ENCODE assay signal across 24 cellular contexts in genomic region chr5:172575416-172575815, GRCh38.
"Had no signal": no experiment of that assay in that cellular context is flagged by ENCODE, and none has a peak within 500 bp of the region (broad histone marks: within the 10 kb centered on the region; RNA-seq: fewer than 3 reads in every experiment).

No MANE protein-coding gene starts in this region.

- H3K27me3 ChIP-seq: body of pancreas, colonic mucosa, gastroesophageal sphincter, neutrophil, ovary, tibial nerve had no signal

- H3K4me3 ChIP-seq: body of pancreas, colonic mucosa, gastroesophageal sphincter, ovary, prostate gland, tibial nerve had no signal

- ATAC-seq: activated CD4-positive, CD25-positive, alpha-beta regulatory T cell treated with anti-CD3 and anti-CD28 coated beads, Interleukin-2, amount 50 U/mL, for 24 hours; activated CD8-positive, alpha-beta T cell treated with anti-CD3 and anti-CD28 coated beads, Interleukin-2, amount 10 ng/mL, durations not matched to agents 7 days and 5 days; activated naive CD8-positive, alpha-beta T cell treated with anti-CD3 and anti-CD28 coated beads, Interleukin-2, amount 50 U/mL, for 24 hours; body of pancreas; gastroesophageal sphincter; left lobe of liver; naive thymus-derived CD4-positive, alpha-beta T cell; T-cell had no signal

- H3K9me3 ChIP-seq: body of pancreas, colonic mucosa, gastroesophageal sphincter, neutrophil, ovary, prostate gland, tibial nerve had no signal

- H3K4me1 Mint-ChIP-seq: activated CD4-positive, alpha-beta T cell treated with anti-CD3 and anti-CD28 coated beads, Interleukin-2, amount 10 ng/mL, durations not matched to agents 7 days and 5 days; activated naive CD8-positive, alpha-beta T cell treated with anti-CD3 and anti-CD28 coated beads, Interleukin-2, amount 50 U/mL, for 24 hours; central memory CD8-positive, alpha-beta T cell; T-cell had no signal

- H3K36me3 Mint-ChIP-seq: naive thymus-derived CD4-positive, alpha-beta T cell; T-cell had no signal

- H3K36me3 ChIP-seq: colonic mucosa, gastroesophageal sphincter, neutrophil, ovary, prostate gland, tibial nerve had no signal

- DNase-seq: activated CD4-positive, alpha-beta T cell treated with anti-CD3 and anti-CD28 coated beads, Interleukin-2, amount 10 ng/mL, durations not matched to agents 7 days and 5 days; activated CD8-positive, alpha-beta T cell treated with anti-CD3 and anti-CD28 coated beads, Interleukin-2, amount 10 ng/mL, durations not matched to agents 7 days and 5 days; activated gamma-delta T cell; activated naive CD4-positive, alpha-beta T cell treated with anti-CD3 and anti-CD28 coated beads, Interleukin-2, amount 50 U/mL, for 16 hours; activated naive CD8-positive, alpha-beta T cell treated with anti-CD3 and anti-CD28 coated beads, Interleukin-2, amount 50 U/mL, for 24 hours; body of pancreas; colonic mucosa; naive thymus-derived CD4-positive, alpha-beta T cell; ovary; stimulated activated CD4-positive, alpha-beta T cell treated with anti-CD3 and anti-CD28 coated beads, Interleukin-12 subunit alpha, Interleukin-12 subunit beta, amount 100 ng/mL, for 4 hours; stimulated activated CD4-positive, alpha-beta T cell treated with anti-CD3 and anti-CD28 coated beads, Interleukin-4, amount 100 ng/mL, for 4 hours; T-cell had no signal

- H3K9me3 Mint-ChIP-seq: activated CD4-positive, alpha-beta T cell treated with anti-CD3 and anti-CD28 coated beads, Interleukin-2, amount 10 ng/mL, durations not matched to agents 7 days and 5 days; activated naive CD8-positive, alpha-beta T cell treated with anti-CD3 and anti-CD28 coated beads, Interleukin-2, amount 50 U/mL, for 24 hours; activated T-helper 1 cell treated with anti-CD3 and anti-CD28 coated beads, Interleukin-12 subunit alpha, Interleukin-12 subunit beta, Interleukin-2, Interleukin-4 antibody, amounts not matched to agents 30 ng/mL and 10 ng/mL and 1 ng/mL, durations not matched to agents 14 hours and 24 hours and 36 hours; central memory CD8-positive, alpha-beta T cell; stimulated activated naive CD8-positive, alpha-beta T cell treated with anti-CD3 and anti-CD28 coated beads, Interleukin-15, Interleukin-2, amounts not matched to agents 100 ng/mL and 50 ng/mL, for 24 hours; T-cell; T-helper 2 cell treated with Interferon-gamma antibody and Interleukin-4, amounts not matched to agents 5 μg/mL and 100 μg/mL, for 36 hours had no signal

- H3K27ac Mint-ChIP-seq: activated CD4-positive, alpha-beta T cell treated with anti-CD3 and anti-CD28 coated beads, Interleukin-2, amount 10 ng/mL, durations not matched to agents 7 days and 5 days; activated CD8-positive, alpha-beta T cell treated with anti-CD3 and anti-CD28 coated beads, Interleukin-2, amount 10 ng/mL, durations not matched to agents 7 days and 5 days; activated naive CD8-positive, alpha-beta T cell treated with anti-CD3 and anti-CD28 coated beads, Interleukin-2, amount 50 U/mL, for 24 hours; activated T-helper 1 cell treated with anti-CD3 and anti-CD28 coated beads, Interleukin-12 subunit alpha, Interleukin-12 subunit beta, Interleukin-2, Interleukin-4 antibody, amounts not matched to agents 30 ng/mL and 10 ng/mL and 1 ng/mL, durations not matched to agents 14 hours and 24 hours and 36 hours; naive thymus-derived CD4-positive, alpha-beta T cell; stimulated activated naive CD8-positive, alpha-beta T cell treated with anti-CD3 and anti-CD28 coated beads, Interleukin-15, Interleukin-2, amounts not matched to agents 100 ng/mL and 50 ng/mL, for 24 hours; T-cell; T-helper 2 cell treated with Interferon-gamma antibody and Interleukin-4, amounts not matched to agents 5 μg/mL and 100 μg/mL, for 36 hours had no signal

- FAIRE-seq: keratinocyte had no signal

- H3K4me1 ChIP-seq: body of pancreas, colonic mucosa, prostate gland had no signal

- H3K4me3 Mint-ChIP-seq: activated CD4-positive, alpha-beta T cell treated with anti-CD3 and anti-CD28 coated beads, Interleukin-2, amount 10 ng/mL, durations not matched to agents 7 days and 5 days; activated CD8-positive, alpha-beta T cell treated with anti-CD3 and anti-CD28 coated beads, Interleukin-2, amount 10 ng/mL, durations not matched to agents 7 days and 5 days; activated naive CD8-positive, alpha-beta T cell treated with anti-CD3 and anti-CD28 coated beads, Interleukin-2, amount 50 U/mL, for 24 hours; activated T-helper 1 cell treated with anti-CD3 and anti-CD28 coated beads, Interleukin-12 subunit alpha, Interleukin-12 subunit beta, Interleukin-2, Interleukin-4 antibody, amounts not matched to agents 30 ng/mL and 10 ng/mL and 1 ng/mL, durations not matched to agents 14 hours and 24 hours and 36 hours; central memory CD8-positive, alpha-beta T cell; naive thymus-derived CD4-positive, alpha-beta T cell; stimulated activated naive CD8-positive, alpha-beta T cell treated with anti-CD3 and anti-CD28 coated beads, Interleukin-15, Interleukin-2, amounts not matched to agents 100 ng/mL and 50 ng/mL, for 24 hours; T-cell; T-helper 2 cell treated with Interferon-gamma antibody and Interleukin-4, amounts not matched to agents 5 μg/mL and 100 μg/mL, for 36 hours had no signal

- H3K27me3 Mint-ChIP-seq: stimulated activated naive CD8-positive, alpha-beta T cell treated with anti-CD3 and anti-CD28 coated beads, Interleukin-15, Interleukin-2, amounts not matched to agents 100 ng/mL and 50 ng/mL, for 24 hours had no signal

- H3K27ac ChIP-seq: body of pancreas, colonic mucosa, neutrophil, ovary, prostate gland, VCaP had no signal
